18 cellular contexts compared by ENCODE assay signal in genomic region chr1:8431779-8432178, GRCh38.
DNase-seq lines count a peak whose midpoint lies in the region; ATAC-seq and TF ChIP-seq lines count a peak whose summit lies in the region.
"Had no signal": no experiment of that assay in that cellular context is flagged by ENCODE, and none has a peak within 500 bp of the region (broad histone marks: within the 10 kb centered on the region; RNA-seq: fewer than 3 reads in every experiment).

No MANE protein-coding gene starts in this region.

- no peak overlapping the region for H3K23ac ChIP-seq in H9 (ENCODE audit: insufficient read length, low read depth, low read length)

- H3K4me2 ChIP-seq in H9 (ENCODE audit: insufficient read depth, insufficient read length, low read length) (no peak overlapping the region), PC-9 (no peak overlapping the region)

- H3K36me3 Mint-ChIP-seq in activated naive CD4-positive, alpha-beta T cell treated with anti-CD3 and anti-CD28 coated beads for 36 hours (ENCODE audit: low read depth), result no peaks in the 10 kb centered on the region
- peaks cover 0 to 16% of the 10 kb centered on the region in 2 donors for H3K36me3 Mint-ChIP-seq in activated naive CD4-positive, alpha-beta T cell treated with anti-CD3 and anti-CD28 coated beads, Interleukin-2, amount 50 U/mL, for 72 hours
- peaks cover 0 to 5% (median 0%) of the 10 kb centered on the region in 3 experiments; a peak in 3 of 7 replicates for H3K36me3 Mint-ChIP-seq in H9 (ENCODE audit: insufficient read depth in 1 of 3, low read depth in 3 of 3)

- no peak overlapping the region for H2BK120ac ChIP-seq in H9 (ENCODE audit: low read depth, low read length, poor library complexity, severe bottlenecking)

- no peak overlapping the region for H3K4me3 Mint-ChIP-seq in activated naive CD4-positive, alpha-beta T cell treated with anti-CD3 and anti-CD28 coated beads for 36 hours
- H3K4me3 Mint-ChIP-seq in H9, result no peak overlapping the region
- H3K4me3 Mint-ChIP-seq: endodermal cell had no signal

- no peaks in the 10 kb centered on the region for H3F3A ChIP-seq in PC-9 (ENCODE audit: insufficient read depth, low read depth)

- no peak overlapping the region for H3K27ac ChIP-seq in H9 (ENCODE audit: insufficient read length, low read depth, low read length)
- peak overlapping the region in 1 of 12 donors; percentile 39 for H3K27ac ChIP-seq in heart left ventricle
- peak overlapping the region; percentile 63 for H3K27ac ChIP-seq in psoas muscle
- H3K27ac ChIP-seq in RWPE1, result no peak overlapping the region
- H3K27ac ChIP-seq in PC-9, result no peak overlapping the region
- H3K27ac ChIP-seq: pancreas had no signal

- no peak overlapping the region for H3K4ac ChIP-seq in H9 (ENCODE audit: low read depth, low read length)

- CTCF ChIA-PET in activated naive CD4-positive, alpha-beta T cell treated with anti-CD3 and anti-CD28 coated beads for 36 hours (lab: Charles Lee), result interaction anchor here (0.7 to 1.9 kb wide), 3 partner anchors 9 to 228 kb away, joined by 3 to 8 read pairs (median 3); no protein-coding TSS in a partner anchor
- CTCF ChIA-PET in RWPE1 (lab: Yijun Ruan, JAX) (no interaction called here), PC-9 (lab: Charles Lee) (no interaction called here)

- H2BK12ac ChIP-seq in H9 (ENCODE audit: insufficient read length, low read depth, low read length), result no peak overlapping the region

- no TSS peak for BruUV-seq in PC-9 (replicated peaks; lab: Mats Ljungman, UMichigan)

- H4K20me1 ChIP-seq in H9 (ENCODE audit: control insufficient read depth, insufficient read depth, insufficient read length) (no peaks in the 10 kb centered on the region), PC-9 (ENCODE audit: insufficient read depth) (no peaks in the 10 kb centered on the region)

- no peak overlapping the region for H4K5ac ChIP-seq in H9 (ENCODE audit: insufficient read length, low read depth, low read length)

- H3K9me3 ChIP-seq in H9 (ENCODE audit: control insufficient read depth, low read depth, low read length) (no peaks in the 10 kb centered on the region), heart left ventricle (no peaks in the 10 kb centered on the region), psoas muscle (no peaks in the 10 kb centered on the region), PC-9 (ENCODE audit: insufficient read depth, low read depth) (no peaks in the 10 kb centered on the region)
- H3K9me3 ChIP-seq: pancreas had no signal

- no peak overlapping the region for H2BK15ac ChIP-seq in H9 (ENCODE audit: low read depth, low read length)

- H2AK5ac ChIP-seq in H9 (ENCODE audit: insufficient read length, low read length), result no peak overlapping the region

- no peak for TF ChIP-seq CTCF in H9 (conservative IDR thresholded peaks at IDR 0.05)
- no peak for TF ChIP-seq CTCF in heart left ventricle (IDR thresholded peaks at IDR 0.05)
- TF ChIP-seq CTCF in psoas muscle (IDR thresholded peaks at IDR 0.05), result no peak
- no peak for TF ChIP-seq CTCF in RWPE1 (conservative IDR thresholded peaks at IDR 0.05; ENCODE audit: low read depth)
- no peak for TF ChIP-seq CTCF in PC-9 (conservative IDR thresholded peaks at IDR 0.05)

- no peaks in the 10 kb centered on the region; the same call in 1 of the 2 replicates for H3K4me1 ChIP-seq in H9 (ENCODE audit: insufficient read depth, low read length)
- peaks cover 0 to 59% (median 12%) of the 10 kb centered on the region in 12 donors for H3K4me1 ChIP-seq in heart left ventricle
- peaks cover 53% of the 10 kb centered on the region for H3K4me1 ChIP-seq in psoas muscle
- H3K4me1 ChIP-seq in PC-9 (replicated peaks; ENCODE audit: insufficient read depth), result no peaks in the 10 kb centered on the region
- H3K4me1 ChIP-seq: pancreas had no signal

- H3K23me2 ChIP-seq in H9 (ENCODE audit: insufficient read length, low read depth, low read length, poor library complexity, severe bottlenecking), result no peaks in the 10 kb centered on the region

- H3K14ac ChIP-seq in H9 (ENCODE audit: insufficient read depth, low read length), result no peak overlapping the region

- no peak overlapping the region for H2BK5ac ChIP-seq in H9 (ENCODE audit: insufficient read length, low read length)

- H3K27me3 Mint-ChIP-seq in activated naive CD4-positive, alpha-beta T cell treated with anti-CD3 and anti-CD28 coated beads for 36 hours (ENCODE audit: low read depth), result no peaks in the 10 kb centered on the region
- no peaks in the 10 kb centered on the region for H3K27me3 Mint-ChIP-seq in H9 (ENCODE audit: low read depth)

- no peak overlapping the region for H3K18ac ChIP-seq in H9 (ENCODE audit: insufficient read length, low read depth, low read length)

- no peak for DNase-seq in activated naive CD4-positive, alpha-beta T cell treated with anti-CD3 and anti-CD28 coated beads for 36 hours
- DNase-seq in activated naive CD4-positive, alpha-beta T cell treated with anti-CD3 and anti-CD28 coated beads, Interleukin-2, amount 50 U/mL, for 72 hours (ENCODE audit: low spot score in 2 of 2), result no peak
- DNase-seq in H9, result no peak
- no peak for DNase-seq in heart left ventricle
- DNase-seq in psoas muscle, result no peak
- DNase-seq in stimulated activated CD4-positive, alpha-beta T cell treated with anti-CD3 and anti-CD28 coated beads, Interleukin-12 subunit alpha, Interleukin-12 subunit beta, amount 100 ng/mL, for 4 hours, result no peak
- DNase-seq in RWPE1 (ENCODE audit: low spot score), result no peak
- DNase-seq in PC-9, result no peak
- DNase-seq: activated gamma-delta T cell, HCEC 1CT, head of caudate nucleus, MM.1S, NCI-H1436 treated with DMSO at 0.1 percent for 48 hours, NCI-H526, pancreas, small intestine had no signal

- ATAC-seq in activated naive CD4-positive, alpha-beta T cell treated with anti-CD3 and anti-CD28 coated beads, Interleukin-2, amount 50 U/mL, for 72 hours, result no peak
- ATAC-seq in heart left ventricle (peak in 3 of 4 donors; percentile 49 to 65 (median 64)), psoas muscle (peak; percentile 41 to 85 (median 63))
- ATAC-seq: activated CD4-positive, CD25-positive, alpha-beta regulatory T cell treated with anti-CD3 and anti-CD28 coated beads, Interleukin-2, amount 50 U/mL, for 24 hours; pancreas had no signal

- no peak overlapping the region for H4K8ac ChIP-seq in H9 (replicated peaks; ENCODE audit: insufficient read length, low read depth, low read length)

- intact Hi-C loops in activated naive CD4-positive, alpha-beta T cell treated with anti-CD3 and anti-CD28 coated beads for 36 hours (cut with micrococcal nuclease), result no loop called here
- intact Hi-C loops in heart left ventricle (cut with DNase I) (no loop called here), psoas muscle (cut with DNase I) (no loop called here), PC-9 (cut with micrococcal nuclease; ENCODE audit: unreplicated experiment) (no loop called here)

- no peaks in the 10 kb centered on the region for H3K9me2 ChIP-seq in PC-9 (ENCODE audit: insufficient read depth)

- H3K56ac ChIP-seq in H9 (ENCODE audit: insufficient read length, low read depth, low read length), result no peak overlapping the region

- H3K9ac ChIP-seq in H9 (ENCODE audit: extremely low read depth, insufficient read length, low read length), result no peak overlapping the region

- H3K27me3 ChIP-seq in H9 (ENCODE audit: insufficient read depth, low read length), result no peaks in the 10 kb centered on the region
- H3K27me3 ChIP-seq in heart left ventricle, result no peaks in the 10 kb centered on the region
- H3K27me3 ChIP-seq in psoas muscle (ENCODE audit: insufficient read depth in 3 of 3, low read length in 2 of 3), result no peaks in the 10 kb centered on the region
- H3K27me3 ChIP-seq in PC-9 (ENCODE audit: insufficient read depth, low read depth), result no peaks in the 10 kb centered on the region
- H3K27me3 ChIP-seq: pancreas had no signal

- no peak overlapping the region for H3T11ph ChIP-seq in H9 (ENCODE audit: low read length)

- no peak overlapping the region for H4K91ac ChIP-seq in H9 (ENCODE audit: insufficient read length, low read depth, low read length)

- peaks cover 49% of the 10 kb centered on the region for H3K4me1 Mint-ChIP-seq in activated naive CD4-positive, alpha-beta T cell treated with anti-CD3 and anti-CD28 coated beads for 36 hours (ENCODE audit: low read depth)
- peaks cover 27 to 34% of the 10 kb centered on the region in 2 experiments for H3K4me1 Mint-ChIP-seq in H9

- no peaks in the 10 kb centered on the region for H3K9me3 Mint-ChIP-seq in activated naive CD4-positive, alpha-beta T cell treated with anti-CD3 and anti-CD28 coated beads for 36 hours
- peaks cover 0 to 2% of the 10 kb centered on the region in 2 donors for H3K9me3 Mint-ChIP-seq in activated naive CD4-positive, alpha-beta T cell treated with anti-CD3 and anti-CD28 coated beads, Interleukin-2, amount 50 U/mL, for 72 hours
- H3K9me3 Mint-ChIP-seq in H9, result no peaks in the 10 kb centered on the region
- H3K9me3 Mint-ChIP-seq: endodermal cell had no signal

- H2AFZ ChIP-seq in H9 (ENCODE audit: low read length), result no peak overlapping the region
- no peak overlapping the region for H2AFZ ChIP-seq in PC-9

- no peaks in the 10 kb centered on the region for H3K36me3 ChIP-seq in heart left ventricle
- no peaks in the 10 kb centered on the region for H3K36me3 ChIP-seq in psoas muscle (ENCODE audit: insufficient read depth in 1 of 2, low read depth in 1 of 2)
- H3K36me3 ChIP-seq in PC-9 (ENCODE audit: low read depth), result no peaks in the 10 kb centered on the region
- H3K36me3 ChIP-seq: pancreas had no signal

- no peak for TF ChIP-seq POLR2A in heart left ventricle (IDR thresholded peaks at IDR 0.05)

- WGBS in H9 (ENCODE audit: extremely low coverage, insufficient read length, low lambda C conversion rate), result no CpG with 5 or more reads among the region's 7 CpGs
- 75 to 83% (median 79%) methylated on average over 7 of the region's 7 CpGs for WGBS in heart left ventricle, 4 donors
- 67 to 84% (median 70%) methylated on average over 7 of the region's 7 CpGs for WGBS in psoas muscle, 3 donors

- no peak overlapping the region for H2BK20ac ChIP-seq in H9 (ENCODE audit: low read depth, low read length, poor library complexity, severe bottlenecking)

- peak overlapping the region; percentile 46 for H3K27ac Mint-ChIP-seq in activated naive CD4-positive, alpha-beta T cell treated with anti-CD3 and anti-CD28 coated beads for 36 hours
- H3K27ac Mint-ChIP-seq in activated naive CD4-positive, alpha-beta T cell treated with anti-CD3 and anti-CD28 coated beads, Interleukin-2, amount 50 U/mL, for 72 hours, result no peak overlapping the region
- peak overlapping the region; percentile 32 to 59 (median 33); a peak in 4 of 7 replicates for H3K27ac Mint-ChIP-seq in H9
- H3K27ac Mint-ChIP-seq: endodermal cell had no signal

- POLR2A ChIA-PET in RWPE1 (lab: Yijun Ruan, JAX; ENCODE audit: low non-redundant PET), result no interaction called here
- POLR2A ChIA-PET in PC-9 (lab: Charles Lee; ENCODE audit: unreplicated experiment), result no interaction called here

- peaks cover 3% of the 10 kb centered on the region for H3K79me1 ChIP-seq in H9 (ENCODE audit: insufficient read depth, low read depth, low read length, poor library complexity, severe bottlenecking)

- no peaks in the 10 kb centered on the region; the same call in 1 of the 2 replicates for H3K79me2 ChIP-seq in H9 (ENCODE audit: insufficient read depth, low read length)
- H3K79me2 ChIP-seq in PC-9 (ENCODE audit: low read depth), result no peaks in the 10 kb centered on the region

- H3K4me3 ChIP-seq in heart left ventricle, result no peak overlapping the region
- no peak overlapping the region for H3K4me3 ChIP-seq in psoas muscle
- H3K4me3 ChIP-seq in PC-9, result no peak overlapping the region
- H3K4me3 ChIP-seq: pancreas had no signal

Comparison
In these comparisons a context has a peak if more than half of its experiments do, and no peak if none do; other contexts are left out.
1. H3K27ac Mint-ChIP-seq: peak in activated naive CD4-positive, alpha-beta T cell treated with anti-CD3 and anti-CD28 coated beads for 36 hours (single experiment) and H9 (3 of 3); none in activated naive CD4-positive, alpha-beta T cell treated with anti-CD3 and anti-CD28 coated beads, Interleukin-2, amount 50 U/mL, for 72 hours (0 of 2).
2. ATAC-seq: peak in heart left ventricle (3 of 4) and psoas muscle (4 of 4); none in activated naive CD4-positive, alpha-beta T cell treated with anti-CD3 and anti-CD28 coated beads, Interleukin-2, amount 50 U/mL, for 72 hours (0 of 2).